19 cellular contexts compared by ENCODE assay signal in genomic region chr2:57408587-57408986, GRCh38.
"Had no signal": no experiment of that assay in that cellular context is flagged by ENCODE, and none has a peak within 500 bp of the region (broad histone marks: within the 10 kb centered on the region; RNA-seq: fewer than 3 reads in every experiment).

No MANE protein-coding gene starts in this region.

- H3K27ac Mint-ChIP-seq: activated CD8-positive, alpha-beta memory T cell treated with anti-CD3 and anti-CD28 coated beads, Interleukin-2, amount 10 ng/mL, durations not matched to agents 7 days and 5 days; activated CD8-positive, alpha-beta T cell treated with anti-CD3 and anti-CD28 coated beads, Interleukin-2, amount 10 ng/mL, durations not matched to agents 7 days and 5 days; activated naive CD4-positive, alpha-beta T cell treated with anti-CD3 and anti-CD28 coated beads, Interleukin-2, amount 50 U/mL, for 72 hours; activated T-cell treated with anti-CD3 and anti-CD28 coated beads, Interleukin-2, amount 50 U/mL, for 72 hours; natural killer cell treated with Interleukin-12 subunit alpha and Interleukin-12 subunit beta and Interleukin-15 and Interleukin-18, amount 100 ng/mL, for 72 hours had no signal

- H3K36me3 ChIP-seq: breast epithelium, gastroesophageal sphincter, left ventricle myocardium inferior, spleen, suprapubic skin, tibial artery had no signal

- H3K4me3 Mint-ChIP-seq: activated CD8-positive, alpha-beta memory T cell treated with anti-CD3 and anti-CD28 coated beads, Interleukin-2, amount 10 ng/mL, durations not matched to agents 7 days and 5 days; activated CD8-positive, alpha-beta T cell treated with anti-CD3 and anti-CD28 coated beads, Interleukin-2, amount 10 ng/mL, durations not matched to agents 7 days and 5 days; activated T-cell treated with anti-CD3 and anti-CD28 coated beads, Interleukin-2, amount 50 U/mL, for 72 hours; natural killer cell treated with Interleukin-12 subunit alpha and Interleukin-12 subunit beta and Interleukin-15 and Interleukin-18, amount 100 ng/mL, for 72 hours; WTC11 had no signal

- H3K27ac ChIP-seq: breast epithelium, gastroesophageal sphincter, hepatocyte, left ventricle myocardium inferior, spleen, suprapubic skin, tibial artery had no signal

- H3K4me3 ChIP-seq: breast epithelium, gastroesophageal sphincter, hepatocyte, left ventricle myocardium inferior, mucosa of descending colon, spleen, suprapubic skin, tibial artery had no signal

- ATAC-seq: activated CD8-positive, alpha-beta memory T cell treated with anti-CD3 and anti-CD28 coated beads, Interleukin-2, amount 10 ng/mL, durations not matched to agents 7 days and 5 days; activated CD8-positive, alpha-beta T cell treated with anti-CD3 and anti-CD28 coated beads, Interleukin-2, amount 10 ng/mL, durations not matched to agents 7 days and 5 days; activated naive CD4-positive, alpha-beta T cell treated with anti-CD3 and anti-CD28 coated beads, Interleukin-2, amount 50 U/mL, for 72 hours; activated T-cell treated with anti-CD3 and anti-CD28 coated beads, Interleukin-2, amount 50 U/mL, for 72 hours; gastroesophageal sphincter; mucosa of descending colon; natural killer cell treated with Interleukin-12 subunit alpha and Interleukin-12 subunit beta and Interleukin-15 and Interleukin-18, amount 100 ng/mL, for 72 hours; right cardiac atrium had no signal

- H3K27me3 ChIP-seq: breast epithelium, gastroesophageal sphincter, hepatocyte, spleen, suprapubic skin, tibial artery had no signal

- H3K27me3 Mint-ChIP-seq: activated CD8-positive, alpha-beta memory T cell treated with anti-CD3 and anti-CD28 coated beads, Interleukin-2, amount 10 ng/mL, durations not matched to agents 7 days and 5 days; natural killer cell treated with Interleukin-12 subunit alpha and Interleukin-12 subunit beta and Interleukin-15 and Interleukin-18, amount 100 ng/mL, for 72 hours had no signal

- H3K4me1 Mint-ChIP-seq: activated CD8-positive, alpha-beta memory T cell treated with anti-CD3 and anti-CD28 coated beads, Interleukin-2, amount 10 ng/mL, durations not matched to agents 7 days and 5 days had no signal

- H3K36me3 Mint-ChIP-seq: activated CD8-positive, alpha-beta memory T cell treated with anti-CD3 and anti-CD28 coated beads, Interleukin-2, amount 10 ng/mL, durations not matched to agents 7 days and 5 days; activated naive CD4-positive, alpha-beta T cell treated with anti-CD3 and anti-CD28 coated beads, Interleukin-2, amount 50 U/mL, for 72 hours had no signal

- DNase-seq: activated CD8-positive, alpha-beta memory T cell treated with anti-CD3 and anti-CD28 coated beads, Interleukin-2, amount 10 ng/mL, durations not matched to agents 7 days and 5 days; activated CD8-positive, alpha-beta T cell treated with anti-CD3 and anti-CD28 coated beads, Interleukin-2, amount 10 ng/mL, durations not matched to agents 7 days and 5 days; activated naive CD4-positive, alpha-beta T cell; activated T-cell treated with anti-CD3 and anti-CD28 coated beads, Interleukin-2, amount 50 U/mL, for 72 hours; central memory CD4-positive, alpha-beta T cell; left ventricle myocardium inferior; mucosa of descending colon; posterior cingulate gyrus; right cardiac atrium; spleen; stimulated activated naive CD4-positive, alpha-beta T cell; tibial artery had no signal

- H3K4me1 ChIP-seq: breast epithelium, gastroesophageal sphincter, left ventricle myocardium inferior, spleen, suprapubic skin, tibial artery had no signal
